16 cellular contexts compared by ENCODE assay signal in the genomic region with DNA sequence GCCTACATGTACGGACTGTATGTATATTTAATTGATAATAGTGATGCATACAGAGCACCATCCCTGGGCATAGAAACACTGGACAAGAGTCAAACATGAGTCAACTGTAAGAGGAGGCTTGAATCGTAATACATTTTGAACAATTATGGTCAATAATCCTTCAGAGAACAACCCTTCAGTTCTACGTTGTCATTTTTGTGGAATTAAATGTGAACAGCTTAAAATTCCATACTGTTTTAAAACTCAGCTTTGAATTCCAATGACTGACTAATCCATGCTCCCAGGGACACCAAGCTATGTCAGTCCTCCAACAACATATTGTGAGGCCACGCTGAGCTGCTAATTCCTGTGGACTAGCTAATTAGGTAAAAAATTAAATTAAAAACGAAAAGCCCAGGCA. TPM values are rescaled to one million over a fixed set of nuclear protein-coding genes. Genes with fewer than 3 reads are reported as not detected.
A peak's percentile ranks its signal among the peaks of the same experiment; 100 is the strongest.
DNase-seq lines count a peak whose midpoint lies in the region; ATAC-seq and TF ChIP-seq lines count a peak whose summit lies in the region.
"Had no signal": no experiment of that assay in that cellular context is flagged by ENCODE, and none has a peak within 500 bp of the region (broad histone marks: within the 10 kb centered on the region; RNA-seq: fewer than 3 reads in every experiment).

No MANE protein-coding gene starts in this region.

- H3K27me3 ChIP-seq in ACC112 (ENCODE audit: insufficient read depth, low read length) (no peaks in the 10 kb centered on the region), lower lobe of right lung (ENCODE audit: low read depth) (no peaks in the 10 kb centered on the region)
- H3K27me3 ChIP-seq: SJCRH30 had no signal

- no peak overlapping the region for H2AFZ ChIP-seq in ACC112 (ENCODE audit: low read length, unreplicated experiment)
- H2AFZ ChIP-seq: parathyroid adenoma had no signal

- H3K27ac ChIP-seq in ACC112 (ENCODE audit: low read depth, low read length) (peak overlapping the region; percentile 91), lower lobe of right lung (peak overlapping the region; percentile 64)
- H3K27ac ChIP-seq: parathyroid adenoma, SJCRH30 had no signal

- intact Hi-C loops in lower lobe of right lung (cut with DNase I), result no loop called here

- H3K9me3 Mint-ChIP-seq in effector memory CD8-positive, alpha-beta T cell, result no peaks in the 10 kb centered on the region
- no peaks in the 10 kb centered on the region for H3K9me3 Mint-ChIP-seq in activated T-cell treated with anti-CD3 and anti-CD28 coated beads, Interleukin-2, amount 50 U/mL, for 4 hours
- H3K9me3 Mint-ChIP-seq: central memory CD8-positive, alpha-beta T cell had no signal

- DNase-seq in HT-29 (ENCODE audit: low spot score), result peak; percentile 46
- DNase-seq in choroid plexus epithelial cell (ENCODE audit: low read depth), result peak; percentile 50
- no peak for DNase-seq in lower lobe of right lung
- no peak for DNase-seq in iPS-NIHi11 (ENCODE audit: low spot score)
- no peak for DNase-seq in effector memory CD8-positive, alpha-beta T cell
- no peak for DNase-seq in activated T-cell treated with anti-CD3 and anti-CD28 coated beads, Interleukin-2, amount 50 U/mL, for 4 hours
- DNase-seq: activated CD4-positive, CD25-positive, alpha-beta regulatory T cell treated with anti-CD3 and anti-CD28 coated beads, Interleukin-2, amount 50 U/mL, for 72 hours; activated T-cell treated with anti-CD3 and anti-CD28 coated beads, Interleukin-2, amount 50 U/mL, for 48 hours; AML-193; NCI-H526; SJCRH30; stimulated activated CD4-positive, alpha-beta T cell treated with anti-CD3 and anti-CD28 coated beads, Interleukin-4, amount 100 ng/mL, for 4 hours had no signal

- H3K36me3 Mint-ChIP-seq in effector memory CD8-positive, alpha-beta T cell (ENCODE audit: insufficient read depth), result no peaks in the 10 kb centered on the region
- H3K36me3 Mint-ChIP-seq in activated T-cell treated with anti-CD3 and anti-CD28 coated beads, Interleukin-2, amount 50 U/mL, for 4 hours (ENCODE audit: insufficient read depth), result peaks cover 1% of the 10 kb centered on the region

- H3K9me3 ChIP-seq in lower lobe of right lung, result no peaks in the 10 kb centered on the region
- H3K9me3 ChIP-seq: SJCRH30 had no signal

- TF ChIP-seq CTCF in choroid plexus epithelial cell (conservative IDR thresholded peaks at IDR 0.05; ENCODE audit: low read depth, low read length) (no peak), lower lobe of right lung (IDR thresholded peaks at IDR 0.05) (no peak)

- H3K4me3 ChIP-seq in ACC112 (ENCODE audit: low read depth, low read length), result no peak overlapping the region
- no peak overlapping the region for H3K4me3 ChIP-seq in choroid plexus epithelial cell (ENCODE audit: low read depth, low read length)
- H3K4me3 ChIP-seq in lower lobe of right lung, result no peak overlapping the region
- H3K4me3 ChIP-seq: SJCRH30 had no signal

- H3K4me3 Mint-ChIP-seq in effector memory CD8-positive, alpha-beta T cell, result no peak overlapping the region
- H3K4me3 Mint-ChIP-seq in activated T-cell treated with anti-CD3 and anti-CD28 coated beads, Interleukin-2, amount 50 U/mL, for 4 hours, result no peak overlapping the region
- H3K4me3 Mint-ChIP-seq: central memory CD8-positive, alpha-beta T cell had no signal

- no peaks in the 10 kb centered on the region for H3K4me1 Mint-ChIP-seq in effector memory CD8-positive, alpha-beta T cell (ENCODE audit: low read depth in 2 of 2)
- H3K4me1 Mint-ChIP-seq in activated T-cell treated with anti-CD3 and anti-CD28 coated beads, Interleukin-2, amount 50 U/mL, for 4 hours (ENCODE audit: low read depth), result peaks cover 5% of the 10 kb centered on the region
- H3K4me1 Mint-ChIP-seq: central memory CD8-positive, alpha-beta T cell had no signal

- H3K79me2 ChIP-seq in ACC112 (ENCODE audit: control insufficient read depth, insufficient read depth, low read length, unreplicated experiment), result peaks cover 5% of the 10 kb centered on the region

- peaks cover 60% of the 10 kb centered on the region for H3K4me1 ChIP-seq in ACC112 (ENCODE audit: control insufficient read depth, insufficient read depth, low read length, unreplicated experiment)
- H3K4me1 ChIP-seq in lower lobe of right lung, result peaks cover 51% of the 10 kb centered on the region
- H3K4me1 ChIP-seq: parathyroid adenoma, SJCRH30 had no signal

- no peak overlapping the region for H3K27ac Mint-ChIP-seq in effector memory CD8-positive, alpha-beta T cell

- no peaks in the 10 kb centered on the region for H3K27me3 Mint-ChIP-seq in effector memory CD8-positive, alpha-beta T cell
- H3K27me3 Mint-ChIP-seq in activated T-cell treated with anti-CD3 and anti-CD28 coated beads, Interleukin-2, amount 50 U/mL, for 4 hours (ENCODE audit: low read depth), result no peaks in the 10 kb centered on the region
- H3K27me3 Mint-ChIP-seq: central memory CD8-positive, alpha-beta T cell had no signal

- H3K36me3 ChIP-seq in ACC112 (ENCODE audit: insufficient read depth, low read length) (no peaks in the 10 kb centered on the region), lower lobe of right lung (no peaks in the 10 kb centered on the region)
- H3K36me3 ChIP-seq: SJCRH30 had no signal

- peak in 1 of 2 donors; percentile 19 for ATAC-seq in lower lobe of right lung
- no peak for ATAC-seq in effector memory CD8-positive, alpha-beta T cell (replicated peaks)
- ATAC-seq in HG03159 (IDR thresholded peaks at IDR 0.05; ENCODE audit: unreplicated experiment), result no peak
- ATAC-seq in activated T-cell treated with anti-CD3 and anti-CD28 coated beads, Interleukin-2, amount 50 U/mL, for 4 hours, result no peak

RNA-seq across cellular contexts. Expression of gene KMT2E, which starts 41.5 kb away (rescaled TPM):
- total RNA-seq in HT-29 (2014; rRNA removed; shearing (Covaris generic)), result 49.6 and 54.3 TPM in 2 replicates
- 88.2 TPM for total RNA-seq in lower lobe of right lung
- 10 to 100 TPM; 49.2 to 71.8 (median 67.4) TPM for total RNA-seq in activated T-cell treated with anti-CD3 and anti-CD28 coated beads, Interleukin-2, amount 50 U/mL, for 4 hours

Comparison
In these comparisons a context has a peak if more than half of its experiments do, and no peak if none do; other contexts are left out.
1. DNase-seq: peak in HT-29 (single experiment) and choroid plexus epithelial cell (single experiment); none in lower lobe of right lung (single experiment), iPS-NIHi11 (single experiment), effector memory CD8-positive, alpha-beta T cell (0 of 3) and activated T-cell treated with anti-CD3 and anti-CD28 coated beads, Interleukin-2, amount 50 U/mL, for 4 hours (single experiment).